ENCODE assay signal across 1 cellular context in the genomic region with DNA sequence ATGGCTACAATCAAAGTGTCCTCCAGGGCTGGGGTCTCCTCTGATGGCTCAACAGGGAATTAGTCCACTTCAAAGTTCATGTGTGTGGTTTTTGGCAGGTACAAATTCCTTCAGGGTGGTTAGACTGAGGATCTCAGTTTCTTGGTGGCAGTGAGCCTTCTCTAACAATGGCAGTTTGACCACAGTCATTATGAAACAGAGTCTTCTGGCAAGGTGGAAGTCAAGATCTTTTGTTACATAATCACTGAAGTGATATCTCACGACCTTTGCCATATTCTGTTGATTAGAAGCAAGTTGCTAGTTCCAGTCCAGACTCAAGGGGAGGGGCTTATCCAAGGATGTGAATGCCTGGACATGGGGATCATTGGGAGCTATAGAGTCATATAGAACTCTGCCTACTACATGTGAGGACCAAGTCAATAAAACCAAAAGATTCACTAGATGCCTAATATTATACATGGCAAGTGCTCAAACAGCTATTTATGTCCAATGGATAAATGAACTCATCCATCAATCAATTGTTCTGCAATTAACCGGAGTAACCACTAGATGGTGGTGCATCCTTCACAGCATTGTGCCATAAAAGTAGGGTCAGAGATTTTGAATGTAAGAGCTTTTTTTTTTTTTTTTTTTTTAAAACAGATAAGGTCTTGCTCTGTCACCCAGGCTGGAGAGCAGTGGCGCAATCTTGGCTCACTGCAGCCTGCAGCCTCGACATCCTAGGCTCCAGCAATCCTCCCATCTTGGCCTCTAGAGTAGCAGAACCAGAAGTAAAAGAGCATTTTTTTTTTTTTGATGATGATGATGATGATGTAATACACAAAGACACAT.
TF ChIP-seq lines count a peak whose summit lies in the region.

No MANE protein-coding gene starts in this region.

TF ChIP-seq in K562, 482 proteins besides CTCF, POLR2A, EP300 and RAD21 (continued from another document):
- TF ChIP-seq PURB (CRISPR knock-in tag; IDR thresholded peaks at IDR 0.05; ENCODE audit: low read depth) (no peak), XRCC5 (IDR thresholded peaks at IDR 0.05; ENCODE audit: low read depth, low read length) (no peak), ZNF431 (CRISPR knock-in tag; IDR thresholded peaks at IDR 0.05) (no peak), C11orf30 (IDR thresholded peaks at IDR 0.05; ENCODE audit: low read depth) (0 out of 2 replicates have a peak, but pooled peaks have one; percentile 10), SAFB2 (IDR thresholded peaks at IDR 0.05; ENCODE audit: borderline replicate concordance, low read depth, low read length, severe bottlenecking) (no peak), CTBP1 (IDR thresholded peaks at IDR 0.05; ENCODE audit: borderline replicate concordance) (no peak), SAP30 (IDR thresholded peaks at IDR 0.05; ENCODE audit: borderline replicate concordance, insufficient read depth, low read depth, low read length, poor library complexity, severe bottlenecking) (no peak), MED1 (CRISPR knock-in tag; IDR thresholded peaks at IDR 0.05; ENCODE audit: borderline replicate concordance) (no peak), RFX7 (CRISPR knock-in tag; IDR thresholded peaks at IDR 0.05) (no peak), ZFP1 (CRISPR knock-in tag; IDR thresholded peaks at IDR 0.05) (no peak), PHF8 (IDR thresholded peaks at IDR 0.05; ENCODE audit: borderline replicate concordance, low read length) (no peak), ZNF436 (CRISPR knock-in tag; IDR thresholded peaks at IDR 0.05) (no peak), DIDO1 (tag; IDR thresholded peaks at IDR 0.05; ENCODE audit: low read depth) (no peak), NCOA6 (IDR thresholded peaks at IDR 0.05) (no peak), KLF13 (tag; IDR thresholded peaks at IDR 0.05; ENCODE audit: borderline replicate concordance, low read depth) (no peak), FOXA1 (IDR thresholded peaks at IDR 0.05; ENCODE audit: borderline replicate concordance) (no peak), RHOXF2B (CRISPR knock-in tag; conservative IDR thresholded peaks at IDR 0.05) (no peak), TRIM28 (IDR thresholded peaks at IDR 0.05) (no peak), KDM5B (IDR thresholded peaks at IDR 0.05; ENCODE audit: insufficient replicate concordance, low read depth, low read length) (no peak), BRD9 (IDR thresholded peaks at IDR 0.05; ENCODE audit: low read depth, partially characterized antibody) (no peak), CREM (IDR thresholded peaks at IDR 0.05; ENCODE audit: low read depth) (no peak), BACH1 (tag; IDR thresholded peaks at IDR 0.05) (no peak), ZNF253 (CRISPR knock-in tag; conservative IDR thresholded peaks at IDR 0.05) (no peak), KAT2B (IDR thresholded peaks at IDR 0.05; ENCODE audit: low read depth, low read length) (no peak), BRF1 (IDR thresholded peaks at IDR 0.05; ENCODE audit: borderline replicate concordance, extremely low read depth, insufficient read length) (no peak), DACH1 (IDR thresholded peaks at IDR 0.05; ENCODE audit: partially characterized antibody) (peak; percentile 29)
- TF ChIP-seq, protein P1, sequence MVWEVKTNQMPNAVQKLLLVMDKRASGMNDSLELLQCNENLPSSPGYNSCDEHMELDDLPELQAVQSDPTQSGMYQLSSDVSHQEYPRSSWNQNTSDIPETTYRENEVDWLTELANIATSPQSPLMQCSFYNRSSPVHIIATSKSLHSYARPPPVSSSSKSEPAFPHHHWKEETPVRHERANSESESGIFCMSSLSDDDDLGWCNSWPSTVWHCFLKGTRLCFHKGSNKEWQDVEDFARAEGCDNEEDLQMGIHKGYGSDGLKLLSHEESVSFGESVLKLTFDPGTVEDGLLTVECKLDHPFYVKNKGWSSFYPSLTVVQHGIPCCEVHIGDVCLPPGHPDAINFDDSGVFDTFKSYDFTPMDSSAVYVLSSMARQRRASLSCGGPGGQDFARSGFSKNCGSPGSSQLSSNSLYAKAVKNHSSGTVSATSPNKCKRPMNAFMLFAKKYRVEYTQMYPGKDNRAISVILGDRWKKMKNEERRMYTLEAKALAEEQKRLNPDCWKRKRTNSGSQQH (CRISPR knock-in tag; IDR thresholded peaks at IDR 0.05) = no peak
- TF ChIP-seq, protein P2, sequence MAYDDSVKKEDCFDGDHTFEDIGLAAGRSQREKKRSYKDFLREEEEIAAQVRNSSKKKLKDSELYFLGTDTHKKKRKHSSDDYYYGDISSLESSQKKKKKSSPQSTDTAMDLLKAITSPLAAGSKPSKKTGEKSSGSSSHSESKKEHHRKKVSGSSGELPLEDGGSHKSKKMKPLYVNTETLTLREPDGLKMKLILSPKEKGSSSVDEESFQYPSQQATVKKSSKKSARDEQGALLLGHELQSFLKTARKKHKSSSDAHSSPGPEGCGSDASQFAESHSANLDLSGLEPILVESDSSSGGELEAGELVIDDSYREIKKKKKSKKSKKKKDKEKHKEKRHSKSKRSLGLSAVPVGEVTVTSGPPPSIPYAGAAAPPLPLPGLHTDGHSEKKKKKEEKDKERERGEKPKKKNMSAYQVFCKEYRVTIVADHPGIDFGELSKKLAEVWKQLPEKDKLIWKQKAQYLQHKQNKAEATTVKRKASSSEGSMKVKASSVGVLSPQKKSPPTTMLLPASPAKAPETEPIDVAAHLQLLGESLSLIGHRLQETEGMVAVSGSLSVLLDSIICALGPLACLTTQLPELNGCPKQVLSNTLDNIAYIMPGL (CRISPR knock-in tag; IDR thresholded peaks at IDR 0.05) = no peak
- TF ChIP-seq, protein P3, sequence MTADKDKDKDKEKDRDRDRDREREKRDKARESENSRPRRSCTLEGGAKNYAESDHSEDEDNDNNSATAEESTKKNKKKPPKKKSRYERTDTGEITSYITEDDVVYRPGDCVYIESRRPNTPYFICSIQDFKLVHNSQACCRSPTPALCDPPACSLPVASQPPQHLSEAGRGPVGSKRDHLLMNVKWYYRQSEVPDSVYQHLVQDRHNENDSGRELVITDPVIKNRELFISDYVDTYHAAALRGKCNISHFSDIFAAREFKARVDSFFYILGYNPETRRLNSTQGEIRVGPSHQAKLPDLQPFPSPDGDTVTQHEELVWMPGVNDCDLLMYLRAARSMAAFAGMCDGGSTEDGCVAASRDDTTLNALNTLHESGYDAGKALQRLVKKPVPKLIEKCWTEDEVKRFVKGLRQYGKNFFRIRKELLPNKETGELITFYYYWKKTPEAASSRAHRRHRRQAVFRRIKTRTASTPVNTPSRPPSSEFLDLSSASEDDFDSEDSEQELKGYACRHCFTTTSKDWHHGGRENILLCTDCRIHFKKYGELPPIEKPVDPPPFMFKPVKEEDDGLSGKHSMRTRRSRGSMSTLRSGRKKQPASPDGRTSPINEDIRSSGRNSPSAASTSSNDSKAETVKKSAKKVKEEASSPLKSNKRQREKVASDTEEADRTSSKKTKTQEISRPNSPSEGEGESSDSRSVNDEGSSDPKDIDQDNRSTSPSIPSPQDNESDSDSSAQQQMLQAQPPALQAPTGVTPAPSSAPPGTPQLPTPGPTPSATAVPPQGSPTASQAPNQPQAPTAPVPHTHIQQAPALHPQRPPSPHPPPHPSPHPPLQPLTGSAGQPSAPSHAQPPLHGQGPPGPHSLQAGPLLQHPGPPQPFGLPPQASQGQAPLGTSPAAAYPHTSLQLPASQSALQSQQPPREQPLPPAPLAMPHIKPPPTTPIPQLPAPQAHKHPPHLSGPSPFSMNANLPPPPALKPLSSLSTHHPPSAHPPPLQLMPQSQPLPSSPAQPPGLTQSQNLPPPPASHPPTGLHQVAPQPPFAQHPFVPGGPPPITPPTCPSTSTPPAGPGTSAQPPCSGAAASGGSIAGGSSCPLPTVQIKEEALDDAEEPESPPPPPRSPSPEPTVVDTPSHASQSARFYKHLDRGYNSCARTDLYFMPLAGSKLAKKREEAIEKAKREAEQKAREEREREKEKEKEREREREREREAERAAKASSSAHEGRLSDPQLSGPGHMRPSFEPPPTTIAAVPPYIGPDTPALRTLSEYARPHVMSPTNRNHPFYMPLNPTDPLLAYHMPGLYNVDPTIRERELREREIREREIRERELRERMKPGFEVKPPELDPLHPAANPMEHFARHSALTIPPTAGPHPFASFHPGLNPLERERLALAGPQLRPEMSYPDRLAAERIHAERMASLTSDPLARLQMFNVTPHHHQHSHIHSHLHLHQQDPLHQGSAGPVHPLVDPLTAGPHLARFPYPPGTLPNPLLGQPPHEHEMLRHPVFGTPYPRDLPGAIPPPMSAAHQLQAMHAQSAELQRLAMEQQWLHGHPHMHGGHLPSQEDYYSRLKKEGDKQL (CRISPR knock-in tag; IDR thresholded peaks at IDR 0.05; ENCODE audit: borderline replicate concordance) = no peak
- TF ChIP-seq, protein P4, sequence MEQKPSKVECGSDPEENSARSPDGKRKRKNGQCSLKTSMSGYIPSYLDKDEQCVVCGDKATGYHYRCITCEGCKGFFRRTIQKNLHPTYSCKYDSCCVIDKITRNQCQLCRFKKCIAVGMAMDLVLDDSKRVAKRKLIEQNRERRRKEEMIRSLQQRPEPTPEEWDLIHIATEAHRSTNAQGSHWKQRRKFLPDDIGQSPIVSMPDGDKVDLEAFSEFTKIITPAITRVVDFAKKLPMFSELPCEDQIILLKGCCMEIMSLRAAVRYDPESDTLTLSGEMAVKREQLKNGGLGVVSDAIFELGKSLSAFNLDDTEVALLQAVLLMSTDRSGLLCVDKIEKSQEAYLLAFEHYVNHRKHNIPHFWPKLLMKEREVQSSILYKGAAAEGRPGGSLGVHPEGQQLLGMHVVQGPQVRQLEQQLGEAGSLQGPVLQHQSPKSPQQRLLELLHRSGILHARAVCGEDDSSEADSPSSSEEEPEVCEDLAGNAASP (IDR thresholded peaks at IDR 0.05) = no peak
- TF ChIP-seq, protein P5, sequence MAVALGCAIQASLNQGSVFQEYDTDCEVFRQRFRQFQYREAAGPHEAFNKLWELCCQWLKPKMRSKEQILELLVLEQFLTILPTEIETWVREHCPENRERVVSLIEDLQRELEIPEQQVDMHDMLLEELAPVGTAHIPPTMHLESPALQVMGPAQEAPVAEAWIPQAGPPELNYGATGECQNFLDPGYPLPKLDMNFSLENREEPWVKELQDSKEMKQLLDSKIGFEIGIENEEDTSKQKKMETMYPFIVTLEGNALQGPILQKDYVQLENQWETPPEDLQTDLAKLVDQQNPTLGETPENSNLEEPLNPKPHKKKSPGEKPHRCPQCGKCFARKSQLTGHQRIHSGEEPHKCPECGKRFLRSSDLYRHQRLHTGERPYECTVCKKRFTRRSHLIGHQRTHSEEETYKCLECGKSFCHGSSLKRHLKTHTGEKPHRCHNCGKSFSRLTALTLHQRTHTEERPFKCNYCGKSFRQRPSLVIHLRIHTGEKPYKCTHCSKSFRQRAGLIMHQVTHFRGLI (CRISPR knock-in tag; IDR thresholded peaks at IDR 0.05) = peak; percentile 12; the same call in 1 of the 2 replicates
- TF ChIP-seq, protein P6, sequence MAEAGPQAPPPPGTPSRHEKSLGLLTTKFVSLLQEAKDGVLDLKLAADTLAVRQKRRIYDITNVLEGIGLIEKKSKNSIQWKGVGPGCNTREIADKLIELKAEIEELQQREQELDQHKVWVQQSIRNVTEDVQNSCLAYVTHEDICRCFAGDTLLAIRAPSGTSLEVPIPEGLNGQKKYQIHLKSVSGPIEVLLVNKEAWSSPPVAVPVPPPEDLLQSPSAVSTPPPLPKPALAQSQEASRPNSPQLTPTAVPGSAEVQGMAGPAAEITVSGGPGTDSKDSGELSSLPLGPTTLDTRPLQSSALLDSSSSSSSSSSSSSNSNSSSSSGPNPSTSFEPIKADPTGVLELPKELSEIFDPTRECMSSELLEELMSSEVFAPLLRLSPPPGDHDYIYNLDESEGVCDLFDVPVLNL (CRISPR knock-in tag; IDR thresholded peaks at IDR 0.05; ENCODE audit: low read depth) = no peak
- TF ChIP-seq, protein P7, sequence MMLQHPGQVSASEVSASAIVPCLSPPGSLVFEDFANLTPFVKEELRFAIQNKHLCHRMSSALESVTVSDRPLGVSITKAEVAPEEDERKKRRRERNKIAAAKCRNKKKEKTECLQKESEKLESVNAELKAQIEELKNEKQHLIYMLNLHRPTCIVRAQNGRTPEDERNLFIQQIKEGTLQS (IDR thresholded peaks at IDR 0.05) = peak; percentile 89
- TF ChIP-seq, protein P7 (CRISPR knock-in tag; conservative IDR thresholded peaks at IDR 0.05) = no peak
- TF ChIP-seq, protein P8, sequence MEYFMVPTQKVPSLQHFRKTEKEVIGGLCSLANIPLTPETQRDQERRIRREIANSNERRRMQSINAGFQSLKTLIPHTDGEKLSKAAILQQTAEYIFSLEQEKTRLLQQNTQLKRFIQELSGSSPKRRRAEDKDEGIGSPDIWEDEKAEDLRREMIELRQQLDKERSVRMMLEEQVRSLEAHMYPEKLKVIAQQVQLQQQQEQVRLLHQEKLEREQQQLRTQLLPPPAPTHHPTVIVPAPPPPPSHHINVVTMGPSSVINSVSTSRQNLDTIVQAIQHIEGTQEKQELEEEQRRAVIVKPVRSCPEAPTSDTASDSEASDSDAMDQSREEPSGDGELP (CRISPR knock-in tag; IDR thresholded peaks at IDR 0.05; ENCODE audit: borderline replicate concordance) = no peak
- TF ChIP-seq, protein P9, sequence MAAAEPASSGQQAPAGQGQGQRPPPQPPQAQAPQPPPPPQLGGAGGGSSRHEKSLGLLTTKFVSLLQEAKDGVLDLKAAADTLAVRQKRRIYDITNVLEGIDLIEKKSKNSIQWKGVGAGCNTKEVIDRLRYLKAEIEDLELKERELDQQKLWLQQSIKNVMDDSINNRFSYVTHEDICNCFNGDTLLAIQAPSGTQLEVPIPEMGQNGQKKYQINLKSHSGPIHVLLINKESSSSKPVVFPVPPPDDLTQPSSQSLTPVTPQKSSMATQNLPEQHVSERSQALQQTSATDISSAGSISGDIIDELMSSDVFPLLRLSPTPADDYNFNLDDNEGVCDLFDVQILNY (CRISPR knock-in tag; IDR thresholded peaks at IDR 0.05) = no peak
